Comparison of ENCODE assay signal across 8 cellular contexts in genomic region chr15:64356443-64357040, GRCh38. TPM values are rescaled to one million over a fixed set of nuclear protein-coding genes. Genes with fewer than 3 reads are reported as not detected.
A peak's percentile ranks its signal among the peaks of the same experiment; 100 is the strongest.
DNase-seq lines count a peak whose midpoint lies in the region; ATAC-seq and TF ChIP-seq lines count a peak whose summit lies in the region.

No MANE protein-coding gene starts in this region.

- TF ChIP-seq CTCF in AG04450 (IDR thresholded peaks at IDR 0.05; ENCODE audit: low read depth, low read length) (peak; percentile 61), GM12873 (IDR thresholded peaks at IDR 0.05; ENCODE audit: insufficient read depth, low read depth, low read length, missing control alignments) (peak; percentile 24), gastrocnemius medialis (IDR thresholded peaks at IDR 0.05 in 4 of 5, conservative IDR thresholded peaks at IDR 0.05 in 1 of 5) (peak in 3 of 5 experiments; percentile 17 to 19 (median 17))

- H3K27me3 ChIP-seq in AG04450 (ENCODE audit: control insufficient read depth, insufficient read depth, low read length) (no peaks in the 10 kb centered on the region), gastrocnemius medialis (no peaks in the 10 kb centered on the region)

- H3K4me3 ChIP-seq in AG04450 (ENCODE audit: low read depth, low read length) (peak overlapping the region; percentile 98), gastrocnemius medialis (peak overlapping the region; percentile 78 to 97 (median 92))

- CTCF ChIA-PET in AG04450 (lab: Charles Lee) = interaction anchor here (0.6 to 1.4 kb wide), 11 partner anchors 31 to 204 kb away, joined by 3 to 12 read pairs (median 4); no protein-coding TSS in a partner anchor

- H3K9me3 ChIP-seq in AG04450 (ENCODE audit: control insufficient read depth, insufficient read depth, low read length) (no peaks in the 10 kb centered on the region), gastrocnemius medialis (no peaks in the 10 kb centered on the region)

- in situ Hi-C loops in gastrocnemius medialis (cut with MboI; ENCODE audit: low sequenced_read_pairs in 4 of 4) = loop anchor here in 1 of 4 donors (25.0 kb wide), 1 partner anchor 144 kb away; no protein-coding TSS in a partner anchor

- no peak for TF ChIP-seq POLR2A in gastrocnemius medialis (IDR thresholded peaks at IDR 0.05)

- intact Hi-C loops in left ventricle myocardium superior (cut with micrococcal nuclease) = no loop called here
- intact Hi-C loops in gastrocnemius medialis (cut with DNase I; ENCODE audit: low total_unique reads) = loop anchor here (1.0 to 10.0 kb wide), 3 partner anchors 25 to 252 kb away; partner anchors contain the start of genes PCLAF and PPIB

- H3K36me3 ChIP-seq in gastrocnemius medialis = no peaks in the 10 kb centered on the region

- POLR2A ChIA-PET in AG04450 (lab: Yijun Ruan, JAX) = interaction anchor here (1.0 to 1.7 kb wide), 2 partner anchors 12 to 31 kb away, joined by 5 read pairs; partner anchors contain the start of gene TRIP4

- no peaks in the 10 kb centered on the region for H3K9me3 Mint-ChIP-seq in activated naive CD4-positive, alpha-beta T cell treated with anti-CD3 and anti-CD28 coated beads, Interleukin-2, amount 50 U/mL, for 72 hours

- peak overlapping the region; percentile 95 for H3K27ac Mint-ChIP-seq in activated naive CD4-positive, alpha-beta T cell treated with anti-CD3 and anti-CD28 coated beads, Interleukin-2, amount 50 U/mL, for 72 hours

- H3K36me3 Mint-ChIP-seq in activated naive CD4-positive, alpha-beta T cell treated with anti-CD3 and anti-CD28 coated beads, Interleukin-2, amount 50 U/mL, for 72 hours = peaks cover 0 to 6% of the 10 kb centered on the region in 2 donors

- DNase-seq in AG04450 (ENCODE audit: low read depth, low spot score) (peak; percentile 45), NCI-H1105 (lab: John Stamatoyannopoulos, UW) (peak; percentile 93), left ventricle myocardium superior (no peak), gastrocnemius medialis (no peak), H4 (ENCODE audit: low spot score) (no peak)
- DNase-seq in activated naive CD4-positive, alpha-beta T cell treated with anti-CD3 and anti-CD28 coated beads, Interleukin-2, amount 50 U/mL, for 72 hours (ENCODE audit: low spot score in 2 of 2) = no peak
- no peak for DNase-seq in activated CD4-positive, alpha-beta T cell treated with anti-CD3 and anti-CD28 coated beads, Interleukin-2, amount 50 U/mL, for 1 hour

- H3K27ac ChIP-seq in AG04450 (ENCODE audit: low read depth, low read length) (peak overlapping the region; percentile 70), gastrocnemius medialis (peak overlapping the region; percentile 65 to 90 (median 80))

- ATAC-seq in activated naive CD4-positive, alpha-beta T cell treated with anti-CD3 and anti-CD28 coated beads, Interleukin-2, amount 50 U/mL, for 72 hours = no peak
- ATAC-seq in left ventricle myocardium superior = peak; percentile 63
- no peak for ATAC-seq in gastrocnemius medialis

- peaks cover 8 to 9% of the 10 kb centered on the region in 2 donors for H3K4me1 ChIP-seq in gastrocnemius medialis

RNA-seq across cellular contexts. Expression of gene CSNK1G1, which starts 0.6 kb away (rescaled TPM):
- polyA plus RNA-seq in AG04450 (2011; rRNA removed) = 19.0 and 24.3 TPM in 2 replicates
- polyA minus RNA-seq in AG04450 (2011; rRNA and poly(A)+ RNA removed) = 43.4 and 59.3 TPM in 2 replicates
- 10 to 100 TPM; 26.6 to 32.3 TPM for total RNA-seq in activated naive CD4-positive, alpha-beta T cell treated with anti-CD3 and anti-CD28 coated beads, Interleukin-2, amount 50 U/mL, for 72 hours
- total RNA-seq in left ventricle myocardium superior (8.2 TPM), gastrocnemius medialis (10 to 100 TPM in 1 of 4 donors, 1 to 10 TPM in 3; 5.3 to 26.6 (median 6.5) TPM)
- total RNA-seq in H4 (2014; rRNA removed; shearing (Covaris generic)) = 14.6 and 15.5 TPM in 2 replicates

RNA-seq across cellular contexts. Expression of gene PCLAF, which starts 24.7 kb away (rescaled TPM):
- polyA plus RNA-seq in AG04450 (2011; rRNA removed) = 93.8 and 104 TPM in 2 replicates
- polyA minus RNA-seq in AG04450 (2011; rRNA and poly(A)+ RNA removed) = 14.2 and 20.1 TPM in 2 replicates
- total RNA-seq in activated naive CD4-positive, alpha-beta T cell treated with anti-CD3 and anti-CD28 coated beads, Interleukin-2, amount 50 U/mL, for 72 hours = 100 to 1,000 TPM; 100 to 115 TPM
- 0.20 TPM for total RNA-seq in left ventricle myocardium superior
- total RNA-seq in gastrocnemius medialis = 1 to 10 TPM in 1 of 4 donors, not detected in 3; 1.6 TPM
- 158 and 274 TPM in 2 replicates for total RNA-seq in H4 (2014; rRNA removed; shearing (Covaris generic))

RNA-seq across cellular contexts. Expression of gene TRIP4, which starts 31.1 kb away (rescaled TPM):
- polyA plus RNA-seq in AG04450 (2011; rRNA removed) = 26.5 and 28.0 TPM in 2 replicates
- 19.1 and 21.2 TPM in 2 replicates for polyA minus RNA-seq in AG04450 (2011; rRNA and poly(A)+ RNA removed)
- total RNA-seq in activated naive CD4-positive, alpha-beta T cell treated with anti-CD3 and anti-CD28 coated beads, Interleukin-2, amount 50 U/mL, for 72 hours = 10 to 100 TPM; 21.7 to 24.7 TPM
- total RNA-seq in left ventricle myocardium superior = 11.9 TPM
- total RNA-seq in gastrocnemius medialis = 1 to 10 TPM; 1.9 to 5.3 (median 3.4) TPM
- total RNA-seq in H4 (2014; rRNA removed; shearing (Covaris generic)) = 4.8 and 6.1 TPM in 2 replicates

Comparison
In these comparisons a context has a peak if more than half of its experiments do, and no peak if none do; other contexts are left out.
1. DNase-seq: peak in AG04450 (single experiment) and NCI-H1105 (single experiment); none in activated naive CD4-positive, alpha-beta T cell treated with anti-CD3 and anti-CD28 coated beads, Interleukin-2, amount 50 U/mL, for 72 hours (0 of 2), left ventricle myocardium superior (single experiment), gastrocnemius medialis (0 of 2), H4 (single experiment) and activated CD4-positive, alpha-beta T cell treated with anti-CD3 and anti-CD28 coated beads, Interleukin-2, amount 50 U/mL, for 1 hour (single experiment).
2. RNA of gene PCLAF, which starts 24.7 kb away (total RNA-seq): 158 to 274 TPM in H4 and 100 to 115 TPM in activated naive CD4-positive, alpha-beta T cell treated with anti-CD3 and anti-CD28 coated beads, Interleukin-2, amount 50 U/mL, for 72 hours; 1.6 TPM in gastrocnemius medialis and 0.20 TPM in left ventricle myocardium superior (single experiment); every median in the first group is over 10 times any median in the second.
3. Peak in every context shown above with its lines, with median percentiles within 50 percentile points of each other: CTCF ChIP-seq.